ENCODE assay signal across 1 cellular context in the genomic region with DNA sequence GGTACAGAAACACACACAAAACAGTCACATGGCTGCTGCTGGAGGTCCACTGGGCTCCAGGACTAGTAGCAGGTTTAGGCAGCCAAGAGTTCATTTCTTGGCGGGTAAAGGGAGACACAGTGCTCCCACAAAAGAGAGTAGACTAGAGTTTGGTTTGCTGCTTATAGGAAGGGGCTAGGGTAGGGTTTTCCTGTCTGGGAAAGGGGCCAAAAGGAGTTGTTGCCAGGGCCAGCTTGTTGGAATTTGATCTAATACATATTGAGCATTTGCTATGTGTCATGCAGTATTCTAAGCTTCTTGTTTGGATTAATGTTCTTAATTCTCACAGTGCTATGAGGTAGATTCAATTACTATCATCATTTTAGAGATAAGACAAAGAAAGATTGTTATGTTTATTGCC.
TF ChIP-seq lines count a peak whose summit lies in the region.

No MANE protein-coding gene starts in this region.

TF ChIP-seq in SK-N-SH, 30 proteins besides CTCF, POLR2A, EP300 and RAD21 (continued from another document):
- TF ChIP-seq, protein P1, sequence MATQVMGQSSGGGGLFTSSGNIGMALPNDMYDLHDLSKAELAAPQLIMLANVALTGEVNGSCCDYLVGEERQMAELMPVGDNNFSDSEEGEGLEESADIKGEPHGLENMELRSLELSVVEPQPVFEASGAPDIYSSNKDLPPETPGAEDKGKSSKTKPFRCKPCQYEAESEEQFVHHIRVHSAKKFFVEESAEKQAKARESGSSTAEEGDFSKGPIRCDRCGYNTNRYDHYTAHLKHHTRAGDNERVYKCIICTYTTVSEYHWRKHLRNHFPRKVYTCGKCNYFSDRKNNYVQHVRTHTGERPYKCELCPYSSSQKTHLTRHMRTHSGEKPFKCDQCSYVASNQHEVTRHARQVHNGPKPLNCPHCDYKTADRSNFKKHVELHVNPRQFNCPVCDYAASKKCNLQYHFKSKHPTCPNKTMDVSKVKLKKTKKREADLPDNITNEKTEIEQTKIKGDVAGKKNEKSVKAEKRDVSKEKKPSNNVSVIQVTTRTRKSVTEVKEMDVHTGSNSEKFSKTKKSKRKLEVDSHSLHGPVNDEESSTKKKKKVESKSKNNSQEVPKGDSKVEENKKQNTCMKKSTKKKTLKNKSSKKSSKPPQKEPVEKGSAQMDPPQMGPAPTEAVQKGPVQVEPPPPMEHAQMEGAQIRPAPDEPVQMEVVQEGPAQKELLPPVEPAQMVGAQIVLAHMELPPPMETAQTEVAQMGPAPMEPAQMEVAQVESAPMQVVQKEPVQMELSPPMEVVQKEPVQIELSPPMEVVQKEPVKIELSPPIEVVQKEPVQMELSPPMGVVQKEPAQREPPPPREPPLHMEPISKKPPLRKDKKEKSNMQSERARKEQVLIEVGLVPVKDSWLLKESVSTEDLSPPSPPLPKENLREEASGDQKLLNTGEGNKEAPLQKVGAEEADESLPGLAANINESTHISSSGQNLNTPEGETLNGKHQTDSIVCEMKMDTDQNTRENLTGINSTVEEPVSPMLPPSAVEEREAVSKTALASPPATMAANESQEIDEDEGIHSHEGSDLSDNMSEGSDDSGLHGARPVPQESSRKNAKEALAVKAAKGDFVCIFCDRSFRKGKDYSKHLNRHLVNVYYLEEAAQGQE (IDR thresholded peaks at IDR 0.05; ENCODE audit: low read depth, low read length), result no peak
- TF ChIP-seq USF2 (IDR thresholded peaks at IDR 0.05; ENCODE audit: borderline replicate concordance, low read depth, low read length) (no peak), GABPA (IDR thresholded peaks at IDR 0.05; ENCODE audit: low read depth) (no peak), GATA2 (CRISPR knock-in tag; IDR thresholded peaks at IDR 0.05) (no peak), MXI1 (IDR thresholded peaks at IDR 0.05; ENCODE audit: low read depth, low read length) (no peak), MAX (IDR thresholded peaks at IDR 0.05; ENCODE audit: low read depth) (no peak), FOSL2 (IDR thresholded peaks at IDR 0.05; ENCODE audit: borderline replicate concordance, low read depth) (no peak), FOXM1 (IDR thresholded peaks at IDR 0.05; ENCODE audit: low read depth) (no peak), NRF1 (IDR thresholded peaks at IDR 0.05; ENCODE audit: low read depth, low read length) (no peak), RCOR1 (IDR thresholded peaks at IDR 0.05; ENCODE audit: low read length) (no peak), YY1 (IDR thresholded peaks at IDR 0.05; ENCODE audit: low read depth) (no peak), POLR2AphosphoS5 (IDR thresholded peaks at IDR 0.05; ENCODE audit: low read depth, low read length) (no peak)
TF ChIP-seq in SK-N-SH: peak in this region for 0.
